ENCODE assay signal across 1 cellular context in the genomic region with DNA sequence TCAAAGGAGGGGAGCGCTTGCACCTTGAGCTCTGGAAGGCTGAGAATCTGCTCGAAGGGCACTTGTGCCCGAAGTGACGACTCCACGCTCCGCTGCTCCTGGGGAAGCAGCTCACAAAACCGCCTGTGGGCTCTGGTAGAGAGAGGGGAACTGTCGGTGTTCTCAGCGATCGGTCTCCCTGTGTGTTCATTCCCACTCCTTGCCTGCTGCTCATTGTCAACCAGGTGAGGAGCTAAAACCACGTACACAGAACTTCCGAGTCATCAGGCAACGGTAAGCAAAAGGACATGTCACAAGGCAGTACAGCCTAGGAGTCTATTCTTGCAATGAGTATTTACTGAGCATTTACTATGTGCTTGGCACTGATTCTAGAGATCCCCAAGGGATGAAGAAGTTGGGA.
TF ChIP-seq lines count a peak whose summit lies in the region.

No MANE protein-coding gene starts in this region.

TF ChIP-seq in SK-N-SH, 30 proteins besides CTCF, POLR2A, EP300 and RAD21 (continued from another document):
- TF ChIP-seq, protein P1, sequence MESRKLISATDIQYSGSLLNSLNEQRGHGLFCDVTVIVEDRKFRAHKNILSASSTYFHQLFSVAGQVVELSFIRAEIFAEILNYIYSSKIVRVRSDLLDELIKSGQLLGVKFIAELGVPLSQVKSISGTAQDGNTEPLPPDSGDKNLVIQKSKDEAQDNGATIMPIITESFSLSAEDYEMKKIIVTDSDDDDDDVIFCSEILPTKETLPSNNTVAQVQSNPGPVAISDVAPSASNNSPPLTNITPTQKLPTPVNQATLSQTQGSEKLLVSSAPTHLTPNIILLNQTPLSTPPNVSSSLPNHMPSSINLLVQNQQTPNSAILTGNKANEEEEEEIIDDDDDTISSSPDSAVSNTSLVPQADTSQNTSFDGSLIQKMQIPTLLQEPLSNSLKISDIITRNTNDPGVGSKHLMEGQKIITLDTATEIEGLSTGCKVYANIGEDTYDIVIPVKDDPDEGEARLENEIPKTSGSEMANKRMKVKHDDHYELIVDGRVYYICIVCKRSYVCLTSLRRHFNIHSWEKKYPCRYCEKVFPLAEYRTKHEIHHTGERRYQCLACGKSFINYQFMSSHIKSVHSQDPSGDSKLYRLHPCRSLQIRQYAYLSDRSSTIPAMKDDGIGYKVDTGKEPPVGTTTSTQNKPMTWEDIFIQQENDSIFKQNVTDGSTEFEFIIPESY (IDR thresholded peaks at IDR 0.05; ENCODE audit: borderline replicate concordance, low read depth): no peak
- TF ChIP-seq, protein P2, sequence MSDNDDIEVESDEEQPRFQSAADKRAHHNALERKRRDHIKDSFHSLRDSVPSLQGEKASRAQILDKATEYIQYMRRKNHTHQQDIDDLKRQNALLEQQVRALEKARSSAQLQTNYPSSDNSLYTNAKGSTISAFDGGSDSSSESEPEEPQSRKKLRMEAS (IDR thresholded peaks at IDR 0.05; ENCODE audit: low read depth): no peak
- no peak for TF ChIP-seq GABPA (IDR thresholded peaks at IDR 0.05; ENCODE audit: low read depth)
- no peak for TF ChIP-seq RCOR1 (IDR thresholded peaks at IDR 0.05; ENCODE audit: low read length)
- TF ChIP-seq EZH2phosphoT487 (IDR thresholded peaks at IDR 0.05; ENCODE audit: borderline replicate concordance, low read depth): no peak
- TF ChIP-seq, protein P3, sequence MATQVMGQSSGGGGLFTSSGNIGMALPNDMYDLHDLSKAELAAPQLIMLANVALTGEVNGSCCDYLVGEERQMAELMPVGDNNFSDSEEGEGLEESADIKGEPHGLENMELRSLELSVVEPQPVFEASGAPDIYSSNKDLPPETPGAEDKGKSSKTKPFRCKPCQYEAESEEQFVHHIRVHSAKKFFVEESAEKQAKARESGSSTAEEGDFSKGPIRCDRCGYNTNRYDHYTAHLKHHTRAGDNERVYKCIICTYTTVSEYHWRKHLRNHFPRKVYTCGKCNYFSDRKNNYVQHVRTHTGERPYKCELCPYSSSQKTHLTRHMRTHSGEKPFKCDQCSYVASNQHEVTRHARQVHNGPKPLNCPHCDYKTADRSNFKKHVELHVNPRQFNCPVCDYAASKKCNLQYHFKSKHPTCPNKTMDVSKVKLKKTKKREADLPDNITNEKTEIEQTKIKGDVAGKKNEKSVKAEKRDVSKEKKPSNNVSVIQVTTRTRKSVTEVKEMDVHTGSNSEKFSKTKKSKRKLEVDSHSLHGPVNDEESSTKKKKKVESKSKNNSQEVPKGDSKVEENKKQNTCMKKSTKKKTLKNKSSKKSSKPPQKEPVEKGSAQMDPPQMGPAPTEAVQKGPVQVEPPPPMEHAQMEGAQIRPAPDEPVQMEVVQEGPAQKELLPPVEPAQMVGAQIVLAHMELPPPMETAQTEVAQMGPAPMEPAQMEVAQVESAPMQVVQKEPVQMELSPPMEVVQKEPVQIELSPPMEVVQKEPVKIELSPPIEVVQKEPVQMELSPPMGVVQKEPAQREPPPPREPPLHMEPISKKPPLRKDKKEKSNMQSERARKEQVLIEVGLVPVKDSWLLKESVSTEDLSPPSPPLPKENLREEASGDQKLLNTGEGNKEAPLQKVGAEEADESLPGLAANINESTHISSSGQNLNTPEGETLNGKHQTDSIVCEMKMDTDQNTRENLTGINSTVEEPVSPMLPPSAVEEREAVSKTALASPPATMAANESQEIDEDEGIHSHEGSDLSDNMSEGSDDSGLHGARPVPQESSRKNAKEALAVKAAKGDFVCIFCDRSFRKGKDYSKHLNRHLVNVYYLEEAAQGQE (IDR thresholded peaks at IDR 0.05; ENCODE audit: low read depth, low read length): no peak
